Comparison of ENCODE assay signal across 9 cellular contexts in genomic region chr18:78679861-78680260, GRCh38.
"Had no signal": no experiment of that assay in that cellular context is flagged by ENCODE, and none has a peak within 500 bp of the region (broad histone marks: within the 10 kb centered on the region; RNA-seq: fewer than 3 reads in every experiment).

No MANE protein-coding gene starts in this region.

- H3K4me1 ChIP-seq: HAP-1 had no signal

- DNase-seq: GM23248, GOT3, H7, HFFc6, IMR-90, KG1 had no signal

- H3K36me3 ChIP-seq: HAP-1 had no signal

- H3K27ac ChIP-seq: GM23248 had no signal

- H3K4me3 ChIP-seq: GM23248, HAP-1, K562 had no signal

- ATAC-seq: HCT116, K562 had no signal

- H3K9me3 ChIP-seq: HAP-1 had no signal
